Comparison of ENCODE assay signal across 1 cellular context in the genomic region with DNA sequence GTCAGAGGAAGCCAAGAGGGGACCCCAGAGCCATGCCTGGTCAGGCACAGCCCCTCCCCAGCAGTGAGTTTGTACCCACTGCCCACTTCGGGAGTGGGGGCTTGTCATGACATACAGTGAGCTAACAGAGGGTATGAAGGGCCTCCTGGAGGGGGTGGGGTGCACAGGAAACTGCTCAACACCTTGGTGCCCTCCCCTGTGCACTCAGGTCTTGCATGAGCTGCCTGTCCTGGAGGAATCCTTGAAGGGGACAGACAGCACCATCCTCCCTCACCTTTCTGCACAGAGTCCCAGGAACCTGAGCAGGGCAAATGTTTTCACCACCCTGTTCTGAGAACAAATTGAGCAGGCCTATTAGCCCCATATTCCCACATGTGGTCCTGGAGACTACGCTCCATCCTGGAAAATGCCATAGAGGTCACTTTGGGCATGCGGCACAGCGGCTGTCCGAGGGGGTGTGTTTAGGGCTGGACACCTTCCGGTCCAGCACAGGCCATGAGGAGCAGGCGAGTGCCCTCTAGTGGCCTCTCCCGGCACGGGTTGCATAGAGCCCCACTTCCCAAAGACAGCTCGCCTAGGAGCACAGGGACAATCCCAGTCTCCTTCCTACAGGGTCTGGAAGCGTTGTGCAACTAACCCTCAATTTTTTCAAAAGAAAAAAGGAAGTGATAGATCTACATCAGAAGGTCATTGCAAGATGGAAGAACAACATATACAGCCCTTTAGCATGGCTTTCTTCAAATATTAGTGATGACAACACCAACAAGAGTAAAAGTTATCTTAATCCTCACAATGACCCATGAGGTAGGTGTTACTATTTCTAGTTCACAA.
TF ChIP-seq lines count a peak whose summit lies in the region.

No MANE protein-coding gene starts in this region.

TF ChIP-seq in HepG2, 621 proteins besides CTCF, POLR2A, EP300 and RAD21 (continued from another document and continues in another):
- TF ChIP-seq, protein P1, sequence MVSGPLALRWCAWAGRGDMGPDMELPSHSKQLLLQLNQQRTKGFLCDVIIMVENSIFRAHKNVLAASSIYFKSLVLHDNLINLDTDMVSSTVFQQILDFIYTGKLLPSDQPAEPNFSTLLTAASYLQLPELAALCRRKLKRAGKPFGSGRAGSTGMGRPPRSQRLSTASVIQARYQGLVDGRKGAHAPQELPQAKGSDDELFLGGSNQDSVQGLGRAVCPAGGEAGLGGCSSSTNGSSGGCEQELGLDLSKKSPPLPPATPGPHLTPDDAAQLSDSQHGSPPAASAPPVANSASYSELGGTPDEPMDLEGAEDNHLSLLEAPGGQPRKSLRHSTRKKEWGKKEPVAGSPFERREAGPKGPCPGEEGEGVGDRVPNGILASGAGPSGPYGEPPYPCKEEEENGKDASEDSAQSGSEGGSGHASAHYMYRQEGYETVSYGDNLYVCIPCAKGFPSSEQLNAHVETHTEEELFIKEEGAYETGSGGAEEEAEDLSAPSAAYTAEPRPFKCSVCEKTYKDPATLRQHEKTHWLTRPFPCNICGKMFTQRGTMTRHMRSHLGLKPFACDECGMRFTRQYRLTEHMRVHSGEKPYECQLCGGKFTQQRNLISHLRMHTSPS (CRISPR knock-in tag; IDR thresholded peaks at IDR 0.05; ENCODE audit: low read depth): peak; percentile 81; the same call in 1 of the 2 replicates
- no peak for TF ChIP-seq PREB (CRISPR knock-in tag; IDR thresholded peaks at IDR 0.05)
- TF ChIP-seq ZBTB14 (CRISPR knock-in tag; IDR thresholded peaks at IDR 0.05): no peak
- TF ChIP-seq MED1 (CRISPR knock-in tag; IDR thresholded peaks at IDR 0.05): peak; percentile 69; the same call in 1 of the 2 replicates
- TF ChIP-seq ZXDC (CRISPR knock-in tag; IDR thresholded peaks at IDR 0.05): no peak
- TF ChIP-seq ZBTB26 (CRISPR knock-in tag; IDR thresholded peaks at IDR 0.05; ENCODE audit: borderline replicate concordance): no peak
- TF ChIP-seq ZNF615 (CRISPR knock-in tag; IDR thresholded peaks at IDR 0.05; ENCODE audit: borderline replicate concordance): peak; percentile 20; the same call in 1 of the 2 replicates
- peak; percentile 74 for TF ChIP-seq ELF1 (CRISPR knock-in tag; IDR thresholded peaks at IDR 0.05)
- TF ChIP-seq, protein P2, sequence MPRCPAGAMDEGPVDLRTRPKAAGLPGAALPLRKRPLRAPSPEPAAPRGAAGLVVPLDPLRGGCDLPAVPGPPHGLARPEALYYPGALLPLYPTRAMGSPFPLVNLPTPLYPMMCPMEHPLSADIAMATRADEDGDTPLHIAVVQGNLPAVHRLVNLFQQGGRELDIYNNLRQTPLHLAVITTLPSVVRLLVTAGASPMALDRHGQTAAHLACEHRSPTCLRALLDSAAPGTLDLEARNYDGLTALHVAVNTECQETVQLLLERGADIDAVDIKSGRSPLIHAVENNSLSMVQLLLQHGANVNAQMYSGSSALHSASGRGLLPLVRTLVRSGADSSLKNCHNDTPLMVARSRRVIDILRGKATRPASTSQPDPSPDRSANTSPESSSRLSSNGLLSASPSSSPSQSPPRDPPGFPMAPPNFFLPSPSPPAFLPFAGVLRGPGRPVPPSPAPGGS (CRISPR knock-in tag; IDR thresholded peaks at IDR 0.05): 0 out of 2 replicates have a peak, but pooled peaks have one; percentile 20
- TF ChIP-seq RARA (CRISPR knock-in tag; IDR thresholded peaks at IDR 0.05): peak; percentile 67; the same call in 1 of the 2 replicates
- peak; percentile 63; the same call in 1 of the 2 replicates for TF ChIP-seq ZNF639 (CRISPR knock-in tag; conservative IDR thresholded peaks at IDR 0.05)
- peak; percentile 98 for TF ChIP-seq CBX5 (CRISPR knock-in tag; IDR thresholded peaks at IDR 0.05; ENCODE audit: borderline replicate concordance)
- TF ChIP-seq ERF (CRISPR knock-in tag; IDR thresholded peaks at IDR 0.05): peak; percentile 67; the same call in 1 of the 2 replicates
- no peak for TF ChIP-seq RFXAP (CRISPR knock-in tag; IDR thresholded peaks at IDR 0.05; ENCODE audit: borderline replicate concordance)
- no peak for TF ChIP-seq SKIL (CRISPR knock-in tag; IDR thresholded peaks at IDR 0.05; ENCODE audit: borderline replicate concordance)
- no peak for TF ChIP-seq KDM6A (CRISPR knock-in tag; IDR thresholded peaks at IDR 0.05; ENCODE audit: low read depth)
- TF ChIP-seq MAFK (conservative IDR thresholded peaks at IDR 0.05 in 1 of 2, IDR thresholded peaks at IDR 0.05 in 1 of 2; ENCODE audit: low read length in 2 of 2): no peak
- no peak for TF ChIP-seq ZNF232 (CRISPR knock-in tag; IDR thresholded peaks at IDR 0.05; ENCODE audit: borderline replicate concordance)
- TF ChIP-seq ZNF451 (CRISPR knock-in tag; IDR thresholded peaks at IDR 0.05): no peak
- no peak for TF ChIP-seq ZNF549 (CRISPR knock-in tag; IDR thresholded peaks at IDR 0.05)
- TF ChIP-seq, protein P3, sequence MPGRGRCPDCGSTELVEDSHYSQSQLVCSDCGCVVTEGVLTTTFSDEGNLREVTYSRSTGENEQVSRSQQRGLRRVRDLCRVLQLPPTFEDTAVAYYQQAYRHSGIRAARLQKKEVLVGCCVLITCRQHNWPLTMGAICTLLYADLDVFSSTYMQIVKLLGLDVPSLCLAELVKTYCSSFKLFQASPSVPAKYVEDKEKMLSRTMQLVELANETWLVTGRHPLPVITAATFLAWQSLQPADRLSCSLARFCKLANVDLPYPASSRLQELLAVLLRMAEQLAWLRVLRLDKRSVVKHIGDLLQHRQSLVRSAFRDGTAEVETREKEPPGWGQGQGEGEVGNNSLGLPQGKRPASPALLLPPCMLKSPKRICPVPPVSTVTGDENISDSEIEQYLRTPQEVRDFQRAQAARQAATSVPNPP (CRISPR knock-in tag; IDR thresholded peaks at IDR 0.05): no peak
- peak; percentile 54; the same call in 1 of the 2 replicates for TF ChIP-seq KDM5A (IDR thresholded peaks at IDR 0.05; ENCODE audit: borderline replicate concordance, low read length)
- TF ChIP-seq, protein P4, sequence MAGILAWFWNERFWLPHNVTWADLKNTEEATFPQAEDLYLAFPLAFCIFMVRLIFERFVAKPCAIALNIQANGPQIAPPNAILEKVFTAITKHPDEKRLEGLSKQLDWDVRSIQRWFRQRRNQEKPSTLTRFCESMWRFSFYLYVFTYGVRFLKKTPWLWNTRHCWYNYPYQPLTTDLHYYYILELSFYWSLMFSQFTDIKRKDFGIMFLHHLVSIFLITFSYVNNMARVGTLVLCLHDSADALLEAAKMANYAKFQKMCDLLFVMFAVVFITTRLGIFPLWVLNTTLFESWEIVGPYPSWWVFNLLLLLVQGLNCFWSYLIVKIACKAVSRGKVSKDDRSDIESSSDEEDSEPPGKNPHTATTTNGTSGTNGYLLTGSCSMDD (CRISPR knock-in tag; IDR thresholded peaks at IDR 0.05): no peak
- 0 out of 2 replicates have a peak, but pooled peaks have one; percentile 36 for TF ChIP-seq CEBPB (IDR thresholded peaks at IDR 0.05; ENCODE audit: borderline replicate concordance, low read depth, low read length)
- TF ChIP-seq ZSCAN9 (CRISPR knock-in tag; IDR thresholded peaks at IDR 0.05; ENCODE audit: borderline replicate concordance): peak; percentile 89
- TF ChIP-seq NFKB2 (CRISPR knock-in tag; IDR thresholded peaks at IDR 0.05; ENCODE audit: borderline replicate concordance): no peak; the same call in 1 of the 2 replicates
- 0 out of 2 replicates have a peak, but pooled peaks have one; percentile 29 for TF ChIP-seq GLI4 (CRISPR knock-in tag; IDR thresholded peaks at IDR 0.05; ENCODE audit: borderline replicate concordance)
- TF ChIP-seq, protein P5, sequence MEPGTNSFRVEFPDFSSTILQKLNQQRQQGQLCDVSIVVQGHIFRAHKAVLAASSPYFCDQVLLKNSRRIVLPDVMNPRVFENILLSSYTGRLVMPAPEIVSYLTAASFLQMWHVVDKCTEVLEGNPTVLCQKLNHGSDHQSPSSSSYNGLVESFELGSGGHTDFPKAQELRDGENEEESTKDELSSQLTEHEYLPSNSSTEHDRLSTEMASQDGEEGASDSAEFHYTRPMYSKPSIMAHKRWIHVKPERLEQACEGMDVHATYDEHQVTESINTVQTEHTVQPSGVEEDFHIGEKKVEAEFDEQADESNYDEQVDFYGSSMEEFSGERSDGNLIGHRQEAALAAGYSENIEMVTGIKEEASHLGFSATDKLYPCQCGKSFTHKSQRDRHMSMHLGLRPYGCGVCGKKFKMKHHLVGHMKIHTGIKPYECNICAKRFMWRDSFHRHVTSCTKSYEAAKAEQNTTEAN (CRISPR knock-in tag; conservative IDR thresholded peaks at IDR 0.05): 0 out of 2 replicates have a peak, but pooled peaks have one; percentile 18
- peak; percentile 38; the same call in 1 of the 2 replicates for TF ChIP-seq ZKSCAN1 (IDR thresholded peaks at IDR 0.05; ENCODE audit: low read length)
- TF ChIP-seq NR2C2 (CRISPR knock-in tag; IDR thresholded peaks at IDR 0.05; ENCODE audit: borderline replicate concordance): peak; percentile 75
- TF ChIP-seq DR1 (CRISPR knock-in tag; IDR thresholded peaks at IDR 0.05): no peak
- TF ChIP-seq ZMYM4 (CRISPR knock-in tag; IDR thresholded peaks at IDR 0.05): peak; percentile 99
- no peak for TF ChIP-seq NFIC (IDR thresholded peaks at IDR 0.05; ENCODE audit: low read length)
- TF ChIP-seq, protein P6, sequence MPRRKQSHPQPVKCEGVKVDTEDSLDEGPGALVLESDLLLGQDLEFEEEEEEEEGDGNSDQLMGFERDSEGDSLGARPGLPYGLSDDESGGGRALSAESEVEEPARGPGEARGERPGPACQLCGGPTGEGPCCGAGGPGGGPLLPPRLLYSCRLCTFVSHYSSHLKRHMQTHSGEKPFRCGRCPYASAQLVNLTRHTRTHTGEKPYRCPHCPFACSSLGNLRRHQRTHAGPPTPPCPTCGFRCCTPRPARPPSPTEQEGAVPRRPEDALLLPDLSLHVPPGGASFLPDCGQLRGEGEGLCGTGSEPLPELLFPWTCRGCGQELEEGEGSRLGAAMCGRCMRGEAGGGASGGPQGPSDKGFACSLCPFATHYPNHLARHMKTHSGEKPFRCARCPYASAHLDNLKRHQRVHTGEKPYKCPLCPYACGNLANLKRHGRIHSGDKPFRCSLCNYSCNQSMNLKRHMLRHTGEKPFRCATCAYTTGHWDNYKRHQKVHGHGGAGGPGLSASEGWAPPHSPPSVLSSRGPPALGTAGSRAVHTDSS (CRISPR knock-in tag; conservative IDR thresholded peaks at IDR 0.05): no peak
